Comparison of ENCODE assay signal across 8 cellular contexts in genomic region chr22:32796865-32797573, GRCh38. TPM values are rescaled to one million over a fixed set of nuclear protein-coding genes. Genes with fewer than 3 reads are reported as not detected.
DNase-seq lines count a peak whose midpoint lies in the region; ATAC-seq and TF ChIP-seq lines count a peak whose summit lies in the region.

No MANE protein-coding gene starts in this region.

- intact Hi-C loops in CD4-positive, alpha-beta memory T cell (cut with micrococcal nuclease) = loop anchor here (1.0 kb wide), 1 partner anchor 137 kb away; no protein-coding TSS in a partner anchor
- intact Hi-C loops in spleen (cut with DNase I; ENCODE audit: low total_unique reads) = loop anchor here (5.0 kb wide), 2 partner anchors 135 to 270 kb away; no protein-coding TSS in a partner anchor

- H3K36me3 Mint-ChIP-seq in CD4-positive, alpha-beta memory T cell = no peaks in the 10 kb centered on the region

- no peaks in the 10 kb centered on the region for H3K36me3 ChIP-seq in CD4-positive, alpha-beta memory T cell (ENCODE audit: insufficient read depth, low read length)
- no peaks in the 10 kb centered on the region for H3K36me3 ChIP-seq in spleen

- peaks cover 7% of the 10 kb centered on the region for H3K27me3 ChIP-seq in CD4-positive, alpha-beta memory T cell (ENCODE audit: insufficient read depth, low read length)
- peaks cover 0 to 47% (median 10%) of the 10 kb centered on the region in 7 donors for H3K27me3 ChIP-seq in spleen (replicated peaks in 1 of 7)

- no peak for TF ChIP-seq POLR2A in spleen (IDR thresholded peaks at IDR 0.05)

- TF ChIP-seq CTCF in spleen (IDR thresholded peaks at IDR 0.05 in 8 of 11, conservative IDR thresholded peaks at IDR 0.05 in 3 of 11) = peak; percentile 61 to 90 (median 80)

- H3K9me3 ChIP-seq in CD4-positive, alpha-beta memory T cell (ENCODE audit: control insufficient read depth in 1 of 2, low read length in 2 of 2) = no peaks in the 10 kb centered on the region
- no peaks in the 10 kb centered on the region for H3K9me3 ChIP-seq in spleen

- H3K27ac Mint-ChIP-seq in CD4-positive, alpha-beta memory T cell = no peak overlapping the region

- H3K4me1 ChIP-seq in CD4-positive, alpha-beta memory T cell (ENCODE audit: insufficient read depth, low read length) = no peaks in the 10 kb centered on the region
- H3K4me1 ChIP-seq in spleen = peaks cover 0 to 26% (median 14%) of the 10 kb centered on the region in 6 donors

- H3K4me3 ChIP-seq in CD4-positive, alpha-beta memory T cell (ENCODE audit: low read length in 2 of 2) = no peak overlapping the region
- H3K4me3 ChIP-seq in Jurkat, Clone E6-1 (ENCODE audit: low read length) = peak overlapping the region; percentile 27
- no peak overlapping the region for H3K4me3 ChIP-seq in spleen

- no peak overlapping the region for H3K27ac ChIP-seq in CD4-positive, alpha-beta memory T cell (ENCODE audit: low read depth, low read length)
- peak overlapping the region in 1 of 8 donors; percentile 37 for H3K27ac ChIP-seq in spleen

- 12 to 25% (median 13%) methylated on average over 8 to 17 of the region's 17 CpGs for WGBS in spleen, 5 donors

- H3K4me1 Mint-ChIP-seq in CD4-positive, alpha-beta memory T cell = peaks cover 0 to 9% (median 2%) of the 10 kb centered on the region in 4 donors

- CTCF ChIA-PET in CD4-positive, alpha-beta memory T cell (lab: Charles Lee; ENCODE audit: partially characterized antibody) = interaction anchor here (0.8 to 7.1 kb wide), 15 partner anchors 9 to 819 kb away, joined by 3 to 74 read pairs (median 6); no protein-coding TSS in a partner anchor

- peaks cover 22 to 35% of the 10 kb centered on the region in 2 donors for H3K27me3 Mint-ChIP-seq in CD4-positive, alpha-beta memory T cell

- ATAC-seq in HG03108 (IDR thresholded peaks at IDR 0.05; ENCODE audit: unreplicated experiment) (no peak), GM18517 (IDR thresholded peaks at IDR 0.05; ENCODE audit: unreplicated experiment) (no peak)

- POLR2A ChIA-PET in CD4-positive, alpha-beta memory T cell (lab: Charles Lee; ENCODE audit: partially characterized antibody) = interaction anchor here (1.0 kb wide), 1 partner anchor 137 kb away, joined by 3 read pairs; no protein-coding TSS in a partner anchor

- DNase-seq in CD4-positive, alpha-beta memory T cell = peak; percentile 34 to 45 (median 44)
- DNase-seq in Jurkat, Clone E6-1 (ENCODE audit: low read depth, low spot score) = peak; percentile 54
- peak; percentile 66 for DNase-seq in T1000 (lab: John Stamatoyannopoulos, UW)
- DNase-seq in astrocyte of the hippocampus (ENCODE audit: low read depth, low spot score) = peak; percentile 85
- DNase-seq in hypothalamus (lab: John Stamatoyannopoulos, UW) = peak in 48 of 51 donors; percentile 6 to 86 (median 58)
- peak; percentile 83 for DNase-seq in spleen

- H3K4me3 Mint-ChIP-seq in CD4-positive, alpha-beta memory T cell = no peak overlapping the region

- no peaks in the 10 kb centered on the region for H3K9me3 Mint-ChIP-seq in CD4-positive, alpha-beta memory T cell

RNA-seq across cellular contexts. Expression of gene TIMP3, which starts 4.5 kb away (rescaled TPM):
- total RNA-seq in CD4-positive, alpha-beta memory T cell = 1 to 10 TPM; 1.7 to 2.3 TPM
- polyA plus RNA-seq in CD4-positive, alpha-beta memory T cell = not detected
- 2.5 TPM for polyA plus RNA-seq in Jurkat, Clone E6-1 (2012; ENCODE audit: insufficient read depth, insufficient read length)
- total RNA-seq in spleen = 100 to 1,000 TPM; 171 to 689 (median 516) TPM
- polyA plus RNA-seq in spleen = 100 to 1,000 TPM in 1 of 3 donors, 10 to 100 TPM in 2; 19.7 to 104 (median 48.1) TPM

Comparison
In these comparisons a context has a peak if more than half of its experiments do, and no peak if none do; other contexts are left out.
1. RNA of gene TIMP3, which starts 4.5 kb away (total RNA-seq): 171 to 689 TPM in spleen; 1.7 to 2.3 TPM in CD4-positive, alpha-beta memory T cell; every median in the first group is over 10 times any median in the second.
2. Peak in every context shown above with its lines, with median percentiles within 50 percentile points of each other: DNase-seq.